18 cellular contexts compared by ENCODE assay signal in the genomic region with DNA sequence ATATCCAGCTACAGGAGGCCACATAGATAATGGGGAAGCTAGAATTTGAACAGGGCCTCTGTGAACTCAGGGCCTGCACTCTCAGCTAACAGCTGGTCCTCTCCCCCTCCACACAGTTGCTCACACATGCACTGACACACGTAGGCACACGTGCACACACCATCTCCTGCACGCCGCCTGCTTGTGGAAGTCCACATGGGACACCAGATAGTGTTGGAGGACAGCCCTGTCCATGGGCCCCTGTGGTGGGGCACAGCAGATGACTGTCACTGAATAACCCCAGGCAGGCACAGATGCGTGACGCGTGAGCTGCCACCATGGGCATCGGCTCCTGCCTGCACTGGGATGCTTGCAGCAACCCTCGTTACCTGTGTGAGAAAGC. TPM values are rescaled to one million over a fixed set of nuclear protein-coding genes. Genes with fewer than 3 reads are reported as not detected.
DNase-seq lines count a peak whose midpoint lies in the region; ATAC-seq and TF ChIP-seq lines count a peak whose summit lies in the region.
"Had no signal": no experiment of that assay in that cellular context is flagged by ENCODE, and none has a peak within 500 bp of the region (broad histone marks: within the 10 kb centered on the region; RNA-seq: fewer than 3 reads in every experiment).

No MANE protein-coding gene starts in this region.

- DNase-seq in LHCN-M2 (ENCODE audit: low read depth): peak; percentile 38
- no peak for DNase-seq in brain microvascular endothelial cell
- DNase-seq in tibial nerve (ENCODE audit: low spot score in 2 of 2): no peak
- no peak for DNase-seq in D341Med (ENCODE audit: low spot score)
- DNase-seq in Peyer's patch: no peak
- DNase-seq: activated CD4-positive, alpha-beta T cell treated with anti-CD3 and anti-CD28 coated beads for 1 hour; activated naive CD8-positive, alpha-beta T cell treated with anti-CD3 and anti-CD28 coated beads, Interleukin-2, amount 50 U/mL, for 24 hours; Calu3; Karpas-422; NCI-H1105 treated with DMSO at 0.1 percent for 48 hours; retina; stimulated activated CD4-positive, alpha-beta T cell treated with anti-CD3 and anti-CD28 coated beads, Interleukin-2, amount 100 ng/mL, for 24 hours; stimulated activated naive CD8-positive, alpha-beta T cell treated with anti-CD3 and anti-CD28 coated beads, Interleukin-15, amount 100 ng/mL, for 72 hours had no signal

- ATAC-seq in GM21717 (IDR thresholded peaks at IDR 0.05; ENCODE audit: unreplicated experiment): no peak
- ATAC-seq: activated naive CD8-positive, alpha-beta T cell treated with anti-CD3 and anti-CD28 coated beads, Interleukin-2, amount 50 U/mL, for 24 hours; activated T-helper 17 cell treated with anti-CD3 and anti-CD28 coated beads, Interleukin-2, amount 50 U/mL, for 72 hours; mucosa of descending colon; stimulated activated naive CD8-positive, alpha-beta T cell treated with anti-CD3 and anti-CD28 coated beads, Interleukin-15, amount 100 ng/mL, for 72 hours had no signal

- TF ChIP-seq CTCF in brain microvascular endothelial cell (IDR thresholded peaks at IDR 0.05; ENCODE audit: low read depth, low read length, missing control alignments) (no peak), tibial nerve (IDR thresholded peaks at IDR 0.05) (no peak), Peyer's patch (IDR thresholded peaks at IDR 0.05) (no peak)

- 88 to 96% methylated on average over 9 of the region's 9 CpGs for WGBS in mesodermal cell (ENCODE audit: insufficient coverage in 2 of 2), 2 experiments
- WGBS in tibial nerve, 2 donors: 88 to 91% methylated on average over 9 of the region's 9 CpGs

- H3K4me1 ChIP-seq in mesodermal cell (ENCODE audit: control insufficient read depth, insufficient read depth, low read length, poor library complexity, severe bottlenecking) (peaks cover 31% of the 10 kb centered on the region), tibial nerve (peaks cover 6 to 67% (median 40%) of the 10 kb centered on the region in 4 donors), Peyer's patch (no peaks in the 10 kb centered on the region)

- no peak for TF ChIP-seq EP300 in tibial nerve (IDR thresholded peaks at IDR 0.05)

- in situ Hi-C loops in brain microvascular endothelial cell (cut with HindIII; ENCODE audit: low pct_ligation_motif_present, low sequenced_read_pairs): no loop called here

- no peak overlapping the region for H3K4me3 ChIP-seq in brain microvascular endothelial cell (ENCODE audit: low read depth, low read length)
- H3K4me3 ChIP-seq in mesodermal cell (ENCODE audit: extremely low read depth, insufficient read depth, low read length, poor library complexity, severe bottlenecking): no peak overlapping the region
- no peak overlapping the region for H3K4me3 ChIP-seq in tibial nerve
- no peak overlapping the region for H3K4me3 ChIP-seq in Peyer's patch
- H3K4me3 ChIP-seq: mucosa of descending colon had no signal

- H3K36me3 ChIP-seq in brain microvascular endothelial cell (replicated peaks) (peaks cover 10% of the 10 kb centered on the region), mesodermal cell (ENCODE audit: control insufficient read depth, insufficient read depth, low read length) (peaks cover 34% of the 10 kb centered on the region), tibial nerve (peaks cover 0 to 63% (median 0%) of the 10 kb centered on the region in 3 donors), Peyer's patch (peaks cover 0 to 71% (median 0%) of the 10 kb centered on the region in 3 donors)

- H3K27ac ChIP-seq in brain microvascular endothelial cell (peak overlapping the region; percentile 85), mesodermal cell (ENCODE audit: low read depth, low read length, severe bottlenecking) (peak overlapping the region; percentile 68), tibial nerve (peak overlapping the region; percentile 65 to 95 (median 82)), Peyer's patch (no peak overlapping the region)
- H3K27ac ChIP-seq: neutrophil had no signal

- no peaks in the 10 kb centered on the region for H3K9me3 ChIP-seq in mesodermal cell (ENCODE audit: control insufficient read depth, low read length)
- H3K9me3 ChIP-seq in tibial nerve: no peaks in the 10 kb centered on the region
- no peaks in the 10 kb centered on the region for H3K9me3 ChIP-seq in Peyer's patch
- H3K9me3 ChIP-seq: mucosa of descending colon, neutrophil had no signal

- H3K27me3 ChIP-seq in brain microvascular endothelial cell (replicated peaks) (no peaks in the 10 kb centered on the region), tibial nerve (no peaks in the 10 kb centered on the region), Peyer's patch (no peaks in the 10 kb centered on the region)
- H3K27me3 ChIP-seq: neutrophil had no signal

- TF ChIP-seq POLR2A in tibial nerve (IDR thresholded peaks at IDR 0.05) (no peak), Peyer's patch (IDR thresholded peaks at IDR 0.05) (no peak)

RNA-seq across cellular contexts. Expression of gene ADI1, which starts 52.9 kb away (rescaled TPM):
- 60.0 and 61.8 TPM in 2 replicates for total RNA-seq in LHCN-M2 (2014; rRNA removed)
- 68.6 TPM for polyA plus RNA-seq in LHCN-M2 (2012)
- 24.6 TPM for polyA plus RNA-seq in mesodermal cell (2013, experiment 1 of 2)
- polyA plus RNA-seq in mesodermal cell (2013, experiment 2 of 2): 24.1 TPM
- 100 to 1,000 TPM in 3 of 4 donors, 10 to 100 TPM in 1; 51.9 to 112 (median 106) TPM for total RNA-seq in tibial nerve
- 100 to 1,000 TPM in 1 of 4 donors, 10 to 100 TPM in 3; 43.7 to 207 (median 71.0) TPM for total RNA-seq in Peyer's patch

Comparison
In these comparisons a context has a peak if more than half of its experiments do, and no peak if none do; other contexts are left out.
1. H3K27ac ChIP-seq: peak in brain microvascular endothelial cell (single experiment), mesodermal cell (single experiment) and tibial nerve (4 of 4); none in Peyer's patch (0 of 4).